ENCODE assay signal across 16 cellular contexts in the genomic region with DNA sequence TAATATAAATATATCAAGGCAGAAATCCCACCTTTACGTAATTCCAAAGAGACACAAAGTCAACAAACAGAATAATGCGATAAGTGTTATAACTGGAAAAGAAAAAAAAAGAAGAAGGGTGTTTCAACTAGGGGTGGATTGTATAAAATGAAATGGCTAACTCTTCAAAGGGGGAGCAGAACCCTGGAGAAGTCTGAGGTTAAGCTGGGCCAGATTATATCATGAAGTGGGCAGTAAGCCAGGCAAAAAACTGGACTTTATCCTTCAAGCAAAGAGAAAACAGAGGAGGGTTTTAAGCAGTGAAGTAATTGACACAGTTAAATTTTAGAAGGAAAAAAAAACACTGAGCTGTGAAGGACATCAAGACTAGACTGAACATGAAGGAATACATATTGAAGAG. TPM values are rescaled to one million over a fixed set of nuclear protein-coding genes. Genes with fewer than 3 reads are reported as not detected.
DNase-seq lines count a peak whose midpoint lies in the region; ATAC-seq, FAIRE-seq and TF ChIP-seq lines count a peak whose summit lies in the region.
"Had no signal": no experiment of that assay in that cellular context is flagged by ENCODE, and none has a peak within 500 bp of the region (broad histone marks: within the 10 kb centered on the region; RNA-seq: fewer than 3 reads in every experiment).

No MANE protein-coding gene starts in this region.

- intact Hi-C loops in colonic mucosa (cut with DNase I): no loop called here
- intact Hi-C loops in left colon (cut with DNase I, micrococcal nuclease): no loop called here

- WGBS in small intestine, 3 donors: 19 to 48% (median 27%) methylated on average over 2 of the region's 2 CpGs

- no peaks in the 10 kb centered on the region for H3K4me1 ChIP-seq in colonic mucosa
- H3K4me1 ChIP-seq in small intestine (ENCODE audit: control insufficient read depth in 2 of 2, insufficient read depth in 1 of 2, low read depth in 1 of 2, low read length in 1 of 2): peaks cover 0 to 1% of the 10 kb centered on the region in 2 donors
- H3K4me1 ChIP-seq: foreskin keratinocyte had no signal

- DNase-seq in OCI-M1 (lab: John Stamatoyannopoulos, UW) (peak; percentile 92), colonic mucosa (peak; percentile 75), left colon (peak in 1 of 2 donors; percentile 47), small intestine (peak; percentile 62), NCI-H2227 (lab: John Stamatoyannopoulos, UW; ENCODE audit: unreplicated experiment) (no peak), GM03348 (ENCODE audit: low spot score) (no peak), NCI-H526 (lab: John Stamatoyannopoulos, UW) (no peak)
- DNase-seq: activated gamma-delta T cell treated with Interleukin-2 at 50 U/mL for 16 hours, anterior cingulate cortex, BE2C, foreskin keratinocyte, GDM1, NCI-H1417, NCI-H748 treated with DMSO at 0.1 percent for 48 hours, PC-9 had no signal

- H3K9me3 ChIP-seq in colonic mucosa: no peaks in the 10 kb centered on the region
- no peaks in the 10 kb centered on the region for H3K9me3 ChIP-seq in small intestine (ENCODE audit: control insufficient read depth, low read depth)
- H3K9me3 ChIP-seq: BE2C had no signal

- FAIRE-seq in small intestine (lab: Jason Lieb, UNC): no peak
- FAIRE-seq: GM12878 had no signal

- H3K27me3 ChIP-seq in colonic mucosa (no peaks in the 10 kb centered on the region), small intestine (ENCODE audit: control insufficient read depth in 2 of 2, insufficient read depth in 2 of 2, low read length in 2 of 2) (no peaks in the 10 kb centered on the region)
- H3K27me3 ChIP-seq: BE2C, foreskin keratinocyte had no signal

- H3K4me3 ChIP-seq in colonic mucosa: no peak overlapping the region
- H3K4me3 ChIP-seq in small intestine (ENCODE audit: low read depth in 1 of 2, low read length in 2 of 2): no peak overlapping the region
- H3K4me3 ChIP-seq: GM12878, PC-9 had no signal

- ATAC-seq in left colon: peak; percentile 72
- ATAC-seq: foreskin keratinocyte, GM12878 had no signal

- H3K36me3 ChIP-seq in colonic mucosa (no peaks in the 10 kb centered on the region), small intestine (ENCODE audit: control insufficient read depth in 2 of 2, insufficient read depth in 2 of 2, low read length in 2 of 2) (no peaks in the 10 kb centered on the region)
- H3K36me3 ChIP-seq: BE2C had no signal

- no peak for TF ChIP-seq CTCF in colonic mucosa (IDR thresholded peaks at IDR 0.05)

- H3K9ac ChIP-seq in colonic mucosa (ENCODE audit: low read depth in 2 of 2, low read length in 2 of 2): no peak overlapping the region

- H3K27ac ChIP-seq in colonic mucosa (no peak overlapping the region), small intestine (ENCODE audit: low read depth in 1 of 2, low read length in 1 of 2) (no peak overlapping the region)
- H3K27ac ChIP-seq: foreskin keratinocyte, PC-9 had no signal

RNA-seq across cellular contexts. Expression of a gene that starts 41.9 kb away (rescaled TPM):
- 10 to 100 TPM; 16.7 to 27.9 TPM for total RNA-seq in colonic mucosa
- total RNA-seq in left colon: 10 to 100 TPM; 19.4 to 19.8 TPM
- polyA plus RNA-seq in small intestine: 1 to 10 TPM; 2.4 to 8.1 (median 4.0) TPM

Comparison
In these comparisons a context has a peak if more than half of its experiments do, and no peak if none do; other contexts are left out.
1. DNase-seq: peak in OCI-M1 (single experiment), colonic mucosa (single experiment) and small intestine (single experiment); none in NCI-H2227 (single experiment), GM03348 (single experiment) and NCI-H526 (0 of 2).